In genomic region chr20:53828673-53829085, GRCh38 we compare ENCODE assay signal across 8 cellular contexts.
DNase-seq lines count a peak whose midpoint lies in the region; ATAC-seq and TF ChIP-seq lines count a peak whose summit lies in the region.

No MANE protein-coding gene starts in this region.

- H2BK120ac ChIP-seq in mesendoderm (ENCODE audit: low read depth, low read length) = no peak overlapping the region

- H3K4me3 ChIP-seq in mesendoderm (ENCODE audit: low read length) (no peak overlapping the region), upper lobe of left lung (peak overlapping the region in 3 of 4 donors; percentile 1 to 36 (median 22))

- H3K4me1 Mint-ChIP-seq in activated CD4-positive, alpha-beta T cell treated with anti-CD3 and anti-CD28 coated beads, Interleukin-2, amount 10 ng/mL, durations not matched to agents 24 days and 14 days = peaks cover 49% of the 10 kb centered on the region

- no peak overlapping the region for H3K56ac ChIP-seq in mesendoderm (ENCODE audit: low read length)

- no peak overlapping the region for H3K4ac ChIP-seq in mesendoderm (ENCODE audit: low read depth, low read length)

- no peaks in the 10 kb centered on the region for H3K79me2 ChIP-seq in mesendoderm (ENCODE audit: control insufficient read depth, insufficient read depth, low read length)

- no peak overlapping the region for H2BK5ac ChIP-seq in mesendoderm (ENCODE audit: low read length)

- no peak overlapping the region for H2AK5ac ChIP-seq in mesendoderm (ENCODE audit: low read length)

- no CpG with 5 or more reads among the region's 5 CpGs for WGBS in mesendoderm (ENCODE audit: extremely low coverage, insufficient coverage, low lambda C conversion rate)
- 18 to 25% methylated on average over 5 of the region's 5 CpGs for WGBS in upper lobe of left lung, 2 donors

- H3K27me3 ChIP-seq in mesendoderm (ENCODE audit: insufficient read depth, low read length, poor library complexity) (no peaks in the 10 kb centered on the region), upper lobe of left lung (no peaks in the 10 kb centered on the region)

- TF ChIP-seq CTCF in upper lobe of left lung (IDR thresholded peaks at IDR 0.05) = no peak

- peak overlapping the region; percentile 91 for H3K4me3 Mint-ChIP-seq in activated CD4-positive, alpha-beta T cell treated with anti-CD3 and anti-CD28 coated beads, Interleukin-2, amount 10 ng/mL, durations not matched to agents 24 days and 14 days

- H3K4me1 ChIP-seq in mesendoderm (ENCODE audit: control insufficient read depth, low read depth, low read length) (peaks cover 2% of the 10 kb centered on the region), upper lobe of left lung (peaks cover 25 to 36% (median 29%) of the 10 kb centered on the region in 4 donors)

- TF ChIP-seq POLR2A in upper lobe of left lung (IDR thresholded peaks at IDR 0.05) = peak in 1 of 4 donors; percentile 10

- no peak overlapping the region for H3K18ac ChIP-seq in mesendoderm (ENCODE audit: low read length)

- no peaks in the 10 kb centered on the region for H3K27me3 Mint-ChIP-seq in activated CD4-positive, alpha-beta T cell treated with anti-CD3 and anti-CD28 coated beads, Interleukin-2, amount 10 ng/mL, durations not matched to agents 24 days and 14 days

- H3K9ac ChIP-seq in mesendoderm (ENCODE audit: low read length) = no peak overlapping the region

- intact Hi-C loops in activated CD4-positive, alpha-beta T cell treated with anti-CD3 and anti-CD28 coated beads, Interleukin-2, amount 10 ng/mL, durations not matched to agents 24 days and 14 days (cut with micrococcal nuclease) = loop anchor here (2.0 kb wide), 1 partner anchor 74 kb away; no protein-coding TSS in a partner anchor

- no peaks in the 10 kb centered on the region for H3K9me3 ChIP-seq in upper lobe of left lung

- H3K79me1 ChIP-seq in mesendoderm (ENCODE audit: low read length) = no peaks in the 10 kb centered on the region

- no peak for DNase-seq in activated CD4-positive, alpha-beta T cell treated with anti-CD3 and anti-CD28 coated beads, Interleukin-2, amount 10 ng/mL, durations not matched to agents 24 days and 14 days
- DNase-seq in activated CD4-positive, alpha-beta T cell treated with anti-CD3 and anti-CD28 coated beads, Interleukin-2, amount 50 U/mL, for 1 hour = no peak
- peak; percentile 93 for DNase-seq in RPMI7951 (ENCODE audit: low read depth)
- peak; percentile 23 to 97 for DNase-seq in dermis microvascular lymphatic vessel endothelial cell (ENCODE audit: low read depth in 2 of 2)
- peak; percentile 67 for DNase-seq in mesendoderm
- DNase-seq in upper lobe of left lung = no peak

- peaks cover 16% of the 10 kb centered on the region for H3K9me3 Mint-ChIP-seq in activated CD4-positive, alpha-beta T cell treated with anti-CD3 and anti-CD28 coated beads, Interleukin-2, amount 10 ng/mL, durations not matched to agents 24 days and 14 days

- no peak overlapping the region for H3K23ac ChIP-seq in mesendoderm (ENCODE audit: low read length)

- H3K36me3 ChIP-seq in mesendoderm (ENCODE audit: control insufficient read depth, insufficient read depth, low read length) = no peaks in the 10 kb centered on the region
- H3K36me3 ChIP-seq in upper lobe of left lung = no peaks in the 10 kb centered on the region

- H3K36me3 Mint-ChIP-seq in activated CD4-positive, alpha-beta T cell treated with anti-CD3 and anti-CD28 coated beads, Interleukin-2, amount 10 ng/mL, durations not matched to agents 24 days and 14 days (ENCODE audit: low read depth) = peaks cover 4% of the 10 kb centered on the region

- ATAC-seq in upper lobe of left lung (ENCODE audit: low FRiP score in 2 of 2) = peak; percentile 71 to 77
- ATAC-seq in HG03280 (IDR thresholded peaks at IDR 0.05; ENCODE audit: unreplicated experiment) = no peak
- no peak for ATAC-seq in GM18498 (IDR thresholded peaks at IDR 0.05; ENCODE audit: unreplicated experiment)

- H4K5ac ChIP-seq in mesendoderm (ENCODE audit: low read length) = no peak overlapping the region

- no peak overlapping the region for H3K27ac ChIP-seq in mesendoderm (ENCODE audit: low read depth, low read length)
- H3K27ac ChIP-seq in upper lobe of left lung = peak overlapping the region; percentile 84 to 85 (median 84)

- H2BK15ac ChIP-seq in mesendoderm (replicated peaks; ENCODE audit: low read depth) = no peak overlapping the region

- peak overlapping the region; percentile 96 for H3K27ac Mint-ChIP-seq in activated CD4-positive, alpha-beta T cell treated with anti-CD3 and anti-CD28 coated beads, Interleukin-2, amount 10 ng/mL, durations not matched to agents 24 days and 14 days

- H4K8ac ChIP-seq in mesendoderm (ENCODE audit: low read depth, low read length) = no peak overlapping the region

- no peak for TF ChIP-seq EP300 in upper lobe of left lung (IDR thresholded peaks at IDR 0.05)

- H3K4me2 ChIP-seq in mesendoderm (ENCODE audit: low read length) = no peak overlapping the region

Comparison
In these comparisons a context has a peak if more than half of its experiments do, and no peak if none do; other contexts are left out.
1. DNase-seq: peak in RPMI7951 (single experiment), dermis microvascular lymphatic vessel endothelial cell (2 of 2) and mesendoderm (single experiment); none in activated CD4-positive, alpha-beta T cell treated with anti-CD3 and anti-CD28 coated beads, Interleukin-2, amount 10 ng/mL, durations not matched to agents 24 days and 14 days (single experiment), activated CD4-positive, alpha-beta T cell treated with anti-CD3 and anti-CD28 coated beads, Interleukin-2, amount 50 U/mL, for 1 hour (single experiment) and upper lobe of left lung (0 of 2).
2. ATAC-seq: peak in upper lobe of left lung (2 of 2); none in HG03280 (single experiment) and GM18498 (single experiment).